8 cellular contexts compared by ENCODE assay signal in genomic region chr20:59948828-59949720, GRCh38. TPM values are rescaled to one million over a fixed set of nuclear protein-coding genes. Genes with fewer than 3 reads are reported as not detected.
DNase-seq lines count a peak whose midpoint lies in the region; ATAC-seq and TF ChIP-seq lines count a peak whose summit lies in the region.

No MANE protein-coding gene starts in this region.

- H3K4me3 ChIP-seq in BLaER1 treated with 17β-estradiol and CSF1 and Interleukin-3, amounts not matched to agents 10 nM and 100 nM, result no peak overlapping the region
- H3K4me3 ChIP-seq in GM12865 (ENCODE audit: low read depth, low read length), result no peak overlapping the region

- H3K4me1 ChIP-seq in BLaER1 treated with 17β-estradiol and CSF1 and Interleukin-3, amounts not matched to agents 10 nM and 100 nM, result peaks cover 6 to 20% (median 10%) of the 10 kb centered on the region in 10 experiments

- no peaks in the 10 kb centered on the region for H3K27me3 ChIP-seq in BLaER1 treated with 17β-estradiol and CSF1 and Interleukin-3, amounts not matched to agents 10 nM and 100 nM

- peak overlapping the region in 4 of 11 experiments; percentile 13 to 37 (median 22); a peak in 3 of 22 replicates for H3K27ac ChIP-seq in BLaER1 treated with 17β-estradiol and CSF1 and Interleukin-3, amounts not matched to agents 10 nM and 100 nM

- no peaks in the 10 kb centered on the region; a peak in 1 of 22 replicates for H4K20me1 ChIP-seq in BLaER1 treated with 17β-estradiol and CSF1 and Interleukin-3, amounts not matched to agents 10 nM and 100 nM

- H3K9ac ChIP-seq in BLaER1 treated with 17β-estradiol and CSF1 and Interleukin-3, amounts not matched to agents 10 nM and 100 nM, result peak overlapping the region in 3 of 11 experiments; percentile 25 to 39 (median 36); a peak in 4 of 22 replicates

- no peaks in the 10 kb centered on the region for H3K9me3 ChIP-seq in BLaER1 treated with 17β-estradiol and CSF1 and Interleukin-3, amounts not matched to agents 10 nM and 100 nM (replicated peaks in 1 of 11)

- peak; percentile 56 for TF ChIP-seq CTCF in GM12865 (IDR thresholded peaks at IDR 0.05; ENCODE audit: insufficient read depth, low read depth, low read length, missing control alignments)

- no peak for ATAC-seq in GM19397 (IDR thresholded peaks at IDR 0.05; ENCODE audit: unreplicated experiment)

- DNase-seq in GM12865 (ENCODE audit: low read depth), result peak; percentile 67
- peak; percentile 48 for DNase-seq in KG1 (lab: John Stamatoyannopoulos, UW)
- DNase-seq in SK-N-DZ (ENCODE audit: low spot score), result peak; percentile 65
- DNase-seq in dermis microvascular lymphatic vessel endothelial cell (ENCODE audit: low read depth in 2 of 2), result peak; percentile 43 to 63
- peak; percentile 69 for DNase-seq in myocyte (ENCODE audit: low read depth)
- DNase-seq in epidermal melanocyte (ENCODE audit: insufficient read length, low spot score), result no peak

- H3K4me2 ChIP-seq in BLaER1 treated with 17β-estradiol and CSF1 and Interleukin-3, amounts not matched to agents 10 nM and 100 nM, result peak overlapping the region; percentile 13 to 61 (median 41); a peak in 18 of 22 replicates

- H3K36me3 ChIP-seq in BLaER1 treated with 17β-estradiol and CSF1 and Interleukin-3, amounts not matched to agents 10 nM and 100 nM, result peaks cover 8 to 22% (median 15%) of the 10 kb centered on the region in 11 experiments

RNA-seq across cellular contexts. Expression of gene FAM217B, which starts 8.9 kb away (rescaled TPM):
- polyA plus RNA-seq in SK-N-DZ (2014; cell fraction: cytosol; rRNA removed), result 7.4 and 8.0 TPM in 2 replicates
- 3.8 and 6.3 TPM in 2 replicates for polyA plus RNA-seq in SK-N-DZ (2014; cell fraction: nucleus; rRNA removed)
- total RNA-seq in dermis microvascular lymphatic vessel endothelial cell, result 2.3 and 2.9 TPM in 2 replicates
- 8.2 and 10.0 TPM in 2 replicates for total RNA-seq in myocyte
- polyA plus RNA-seq in myocyte (2012), result 2.7 TPM

RNA-seq across cellular contexts. Expression of gene PPP1R3D, which starts 9.0 kb away (rescaled TPM):
- polyA plus RNA-seq in SK-N-DZ (2014; cell fraction: cytosol; rRNA removed), result 3.8 and 4.8 TPM in 2 replicates
- polyA plus RNA-seq in SK-N-DZ (2014; cell fraction: nucleus; rRNA removed), result 3.5 and 4.2 TPM in 2 replicates
- total RNA-seq in dermis microvascular lymphatic vessel endothelial cell (5.5 and 8.3 TPM in 2 replicates), myocyte (6.7 and 7.3 TPM in 2 replicates)
- 2.4 TPM for polyA plus RNA-seq in myocyte (2012)

RNA-seq across cellular contexts. Expression of gene CDH26, which starts 9.1 kb away (rescaled TPM):
- polyA plus RNA-seq in SK-N-DZ (2014; cell fraction: cytosol; rRNA removed), result 0.09 TPM in 1 of 2 replicates, not detected in the other
- 0.28 and 2.9 TPM in 2 replicates for polyA plus RNA-seq in SK-N-DZ (2014; cell fraction: nucleus; rRNA removed)
- total RNA-seq in dermis microvascular lymphatic vessel endothelial cell, result 0.13 and 1.1 TPM in 2 replicates
- total RNA-seq in myocyte, result 0.10 and 0.19 TPM in 2 replicates
- polyA plus RNA-seq in myocyte (2012), result 0.33 TPM

RNA-seq across cellular contexts. Expression of gene SYCP2, which starts 15.6 kb away (rescaled TPM):
- 0.12 and 0.17 TPM in 2 replicates for polyA plus RNA-seq in SK-N-DZ (2014; cell fraction: cytosol; rRNA removed)
- polyA plus RNA-seq in SK-N-DZ (2014; cell fraction: nucleus; rRNA removed), result 1.3 and 5.9 TPM in 2 replicates
- total RNA-seq in dermis microvascular lymphatic vessel endothelial cell (0.64 and 1.1 TPM in 2 replicates), myocyte (0.57 and 0.78 TPM in 2 replicates)
- 0.15 TPM for polyA plus RNA-seq in myocyte (2012)
